In the genomic region with DNA sequence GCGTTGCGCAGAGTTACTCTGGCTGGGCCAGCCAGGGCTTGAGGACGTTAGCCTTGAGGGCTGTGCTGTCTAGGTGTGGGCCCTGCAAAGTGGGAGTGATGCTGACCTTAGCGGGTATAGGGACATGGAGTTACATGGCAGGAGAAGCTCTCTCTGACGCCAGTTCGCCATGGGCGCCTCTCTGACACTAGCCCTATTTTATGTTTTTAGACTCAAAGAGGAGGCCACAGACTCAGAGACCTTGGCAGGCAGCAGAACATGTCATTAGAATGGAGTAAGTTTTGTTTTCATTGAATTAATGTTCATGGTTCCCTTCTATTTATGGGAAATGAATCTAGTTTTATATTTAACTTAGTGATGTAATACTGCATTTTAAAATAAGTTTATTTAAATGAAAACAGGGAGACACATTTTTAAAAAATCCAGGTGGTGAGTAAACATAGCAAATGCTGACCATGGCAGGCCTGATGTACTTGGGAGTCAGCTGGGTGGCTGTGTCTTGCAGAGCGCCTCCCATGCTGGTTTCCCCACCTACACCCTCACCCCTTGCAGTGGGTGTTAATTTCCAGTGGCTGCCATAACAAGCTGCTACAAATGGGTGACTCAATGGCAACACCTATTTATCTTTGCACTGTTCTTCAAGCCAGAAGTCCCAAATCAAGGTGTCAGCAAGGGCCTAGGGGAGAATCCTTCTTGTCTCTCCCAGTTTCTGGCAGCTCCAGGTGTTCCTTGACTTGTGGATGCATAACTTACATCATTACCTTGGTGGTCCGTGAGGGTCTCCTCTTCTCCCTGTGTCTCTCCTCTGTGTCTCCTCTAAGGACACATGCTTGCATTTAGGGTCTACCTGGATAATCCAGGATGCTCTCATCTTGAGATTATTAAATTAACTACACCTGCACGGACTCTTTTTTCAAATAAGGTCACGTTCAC, we compare ENCODE assay signal across 25 cellular contexts. TPM values are rescaled to one million over a fixed set of nuclear protein-coding genes. Genes with fewer than 3 reads are reported as not detected.
DNase-seq lines count a peak whose midpoint lies in the region; ATAC-seq and TF ChIP-seq lines count a peak whose summit lies in the region.
"Had no signal": no experiment of that assay in that cellular context is flagged by ENCODE, and none has a peak within 500 bp of the region (broad histone marks: within the 10 kb centered on the region; RNA-seq: fewer than 3 reads in every experiment).

No MANE protein-coding gene starts in this region.

- peak; percentile 15 for ATAC-seq in stimulated activated naive CD8-positive, alpha-beta T cell treated with anti-CD3 and anti-CD28 coated beads, Interleukin-15, Interleukin-2, amounts not matched to agents 100 U/mL and 50 U/mL, for 24 hours
- no peak for ATAC-seq in stimulated activated naive CD8-positive, alpha-beta T cell treated with anti-CD3 and anti-CD28 coated beads, Interleukin-15, amount 100 ng/mL, for 72 hours
- ATAC-seq: A549, GM12878, HCT116 had no signal

- H3K27me3 ChIP-seq in osteoblast (ENCODE audit: insufficient read depth, low read length): no peaks in the 10 kb centered on the region
- H3K27me3 ChIP-seq: BE2C; BLaER1 treated with 17β-estradiol and CSF1 and Interleukin-3, amounts not matched to agents 10 nM and 100 nM had no signal

- H3K4me3 Mint-ChIP-seq in stimulated activated naive CD8-positive, alpha-beta T cell treated with anti-CD3 and anti-CD28 coated beads, Interleukin-15, amount 100 ng/mL, for 72 hours: no peak overlapping the region
- no peak overlapping the region for H3K4me3 Mint-ChIP-seq in chondrocyte (ENCODE audit: unreplicated experiment)
- H3K4me3 Mint-ChIP-seq: CD14-positive monocyte; CD4-positive, alpha-beta T cell; CD8-positive, alpha-beta memory T cell; GM23338; H9; HFFc6 had no signal

- H3K4me1 Mint-ChIP-seq in stimulated activated naive CD8-positive, alpha-beta T cell treated with anti-CD3 and anti-CD28 coated beads, Interleukin-15, amount 100 ng/mL, for 72 hours: no peaks in the 10 kb centered on the region
- peaks cover 16% of the 10 kb centered on the region for H3K4me1 Mint-ChIP-seq in chondrocyte (ENCODE audit: low read depth)
- H3K4me1 Mint-ChIP-seq: CD14-positive monocyte; CD8-positive, alpha-beta memory T cell had no signal

- H4K20me1 ChIP-seq in osteoblast (ENCODE audit: insufficient read depth, low read length): no peaks in the 10 kb centered on the region

- no peaks in the 10 kb centered on the region for H3K4me1 ChIP-seq in osteoblast (ENCODE audit: insufficient read depth, low read length)
- H3K4me1 ChIP-seq: A549 had no signal

- no peaks in the 10 kb centered on the region for H3K79me2 ChIP-seq in osteoblast (ENCODE audit: insufficient read depth, low read length)

- H3K27ac ChIP-seq in osteoblast (ENCODE audit: low read depth, low read length): no peak overlapping the region
- H3K27ac ChIP-seq: A549; BLaER1 treated with 17β-estradiol and CSF1 and Interleukin-3, amounts not matched to agents 10 nM and 100 nM had no signal

- H3K27me3 Mint-ChIP-seq in stimulated activated naive CD8-positive, alpha-beta T cell treated with anti-CD3 and anti-CD28 coated beads, Interleukin-15, amount 100 ng/mL, for 72 hours: no peaks in the 10 kb centered on the region
- H3K27me3 Mint-ChIP-seq in chondrocyte (ENCODE audit: low read depth): no peaks in the 10 kb centered on the region
- H3K27me3 Mint-ChIP-seq: CD4-positive, alpha-beta T cell had no signal

- no peaks in the 10 kb centered on the region for H3K9me3 Mint-ChIP-seq in stimulated activated naive CD8-positive, alpha-beta T cell treated with anti-CD3 and anti-CD28 coated beads, Interleukin-15, amount 100 ng/mL, for 72 hours
- no peaks in the 10 kb centered on the region for H3K9me3 Mint-ChIP-seq in chondrocyte (ENCODE audit: low read depth)
- H3K9me3 Mint-ChIP-seq: CD4-positive, alpha-beta T cell; CD8-positive, alpha-beta memory T cell; GM23338; H9 had no signal

- H3K36me3 Mint-ChIP-seq in chondrocyte (ENCODE audit: low read depth): no peaks in the 10 kb centered on the region
- H3K36me3 Mint-ChIP-seq: CD14-positive monocyte; CD8-positive, alpha-beta memory T cell had no signal

- H3K9me3 ChIP-seq in osteoblast (ENCODE audit: low read depth, low read length): no peaks in the 10 kb centered on the region
- H3K9me3 ChIP-seq: A549; BE2C; BLaER1 treated with 17β-estradiol and CSF1 and Interleukin-3, amounts not matched to agents 10 nM and 100 nM had no signal

- peak overlapping the region; percentile 42 for H2AFZ ChIP-seq in osteoblast (ENCODE audit: low read length)

- no peak for DNase-seq in stimulated activated naive CD8-positive, alpha-beta T cell treated with anti-CD3 and anti-CD28 coated beads, Interleukin-15, Interleukin-2, amounts not matched to agents 100 U/mL and 50 U/mL, for 24 hours
- DNase-seq in stimulated activated naive CD8-positive, alpha-beta T cell treated with anti-CD3 and anti-CD28 coated beads, Interleukin-15, amount 100 ng/mL, for 72 hours: no peak
- DNase-seq in chondrocyte (ENCODE audit: low spot score) (no peak), osteoblast (ENCODE audit: insufficient read length, low spot score, missing footprints) (peak; percentile 75), NCI-H748 treated with DMSO at 0.1 percent for 48 hours (lab: John Stamatoyannopoulos, UW) (no peak), NCI-H187 (lab: John Stamatoyannopoulos, UW) (no peak), islet precursor cell (no peak)
- DNase-seq: 8988T; ACHN; AML-193; BE2C; CD4-positive, alpha-beta T cell; CD8-positive, alpha-beta memory T cell; DMS 273 treated with DMSO at 0.1 percent for 48 hours; DMS79; EL; GDM1; H9; HFFc6 had no signal

- TF ChIP-seq CTCF in chondrocyte (IDR thresholded peaks at IDR 0.05) (no peak), osteoblast (IDR thresholded peaks at IDR 0.05; ENCODE audit: extremely low read depth, low read depth, low read length) (no peak)

- no peak overlapping the region for H3K27ac Mint-ChIP-seq in stimulated activated naive CD8-positive, alpha-beta T cell treated with anti-CD3 and anti-CD28 coated beads, Interleukin-15, amount 100 ng/mL, for 72 hours
- peak overlapping the region; percentile 59 for H3K27ac Mint-ChIP-seq in chondrocyte (ENCODE audit: unreplicated experiment)
- H3K27ac Mint-ChIP-seq: CD4-positive, alpha-beta T cell; GM23338; HFFc6 had no signal

- H3K36me3 ChIP-seq in osteoblast (ENCODE audit: insufficient read depth, low read length): no peaks in the 10 kb centered on the region
- H3K36me3 ChIP-seq: BE2C; BLaER1 treated with 17β-estradiol and CSF1 and Interleukin-3, amounts not matched to agents 10 nM and 100 nM had no signal

- H3K4me2 ChIP-seq in osteoblast (ENCODE audit: insufficient read depth, low read length): no peak overlapping the region
- H3K4me2 ChIP-seq: A549; BLaER1 treated with 17β-estradiol and CSF1 and Interleukin-3, amounts not matched to agents 10 nM and 100 nM; GM23338 had no signal

- H3K4me3 ChIP-seq in osteoblast (ENCODE audit: insufficient read depth, low read length): no peak overlapping the region
- H3K4me3 ChIP-seq: A549; BLaER1 treated with 17β-estradiol and CSF1 and Interleukin-3, amounts not matched to agents 10 nM and 100 nM; GM12878; GM23338 had no signal

RNA-seq across cellular contexts. Expression of a gene that starts 25.5 kb away (rescaled TPM):
- 16.8 to 46.1 TPM (median 18.8 TPM) in 3 replicates for total RNA-seq in chondrocyte
- 30.4 and 39.5 TPM in 2 replicates for total RNA-seq in osteoblast
